8 cellular contexts compared by ENCODE assay signal in the genomic region with DNA sequence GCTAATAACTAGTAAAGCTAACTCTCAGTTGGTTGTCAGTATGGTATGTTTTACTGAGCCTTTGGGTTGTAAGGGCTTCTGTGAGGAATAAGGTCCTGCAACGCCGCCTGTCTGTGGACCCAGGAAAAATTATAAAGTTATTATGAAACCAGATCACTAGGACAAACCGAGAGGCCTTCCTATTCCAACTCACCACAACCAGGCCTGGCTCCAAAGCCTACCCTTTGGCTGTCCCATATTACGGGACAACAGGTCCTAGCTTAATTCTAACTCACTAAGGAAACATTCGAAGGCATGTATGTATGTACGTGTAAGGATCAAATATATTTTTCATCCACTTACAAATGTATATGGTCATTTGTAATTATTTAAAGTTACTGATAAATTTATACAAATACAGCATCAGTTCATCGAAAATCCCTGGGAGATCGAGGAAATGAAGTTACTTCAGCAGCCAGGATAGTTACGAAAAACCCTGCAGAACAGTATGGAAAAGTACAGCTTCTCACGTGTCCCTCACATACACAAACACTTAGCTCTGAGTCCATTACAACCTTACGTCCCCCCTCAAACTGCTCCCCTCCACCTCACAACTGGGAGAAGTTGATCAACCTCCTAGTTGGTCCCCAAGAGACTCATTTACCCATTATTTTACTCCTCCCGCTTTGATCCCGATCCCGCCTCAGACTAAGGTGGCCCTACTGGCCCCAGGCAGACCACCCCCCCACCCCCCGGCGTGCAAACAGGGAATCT. TPM values are rescaled to one million over a fixed set of nuclear protein-coding genes. Genes with fewer than 3 reads are reported as not detected.
DNase-seq lines count a peak whose midpoint lies in the region; ATAC-seq and TF ChIP-seq lines count a peak whose summit lies in the region.

No MANE protein-coding gene starts in this region.

- in situ Hi-C loops in GM13977 (cut with MboI; ENCODE audit: low pct_unique_long_range_greater_than_20kb, low sequenced_read_pairs, unreplicated experiment) = loop anchor here (25.0 kb wide), 1 partner anchor 195 kb away; the partner anchor contains the start of gene COX18

- DNase-seq in GM13977 (ENCODE audit: low spot score) = peak; percentile 62
- peak; percentile 69 for DNase-seq in NCI-H748 (lab: John Stamatoyannopoulos, UW; ENCODE audit: unreplicated experiment)
- DNase-seq in activated CD4-positive, alpha-beta memory T cell treated with anti-CD3 and anti-CD28 coated beads for 36 hours = peak; percentile 76
- DNase-seq in effector CD4-positive, alpha-beta T cell = peak; percentile 53
- peak; percentile 86 to 90 for DNase-seq in lung microvascular endothelial cell (ENCODE audit: low read depth in 2 of 2)
- DNase-seq in stimulated activated CD4-positive, alpha-beta T cell treated with anti-CD3 and anti-CD28 coated beads, TNF-alpha, amount 100 ng/mL, for 24 hours (ENCODE audit: low read depth in 3 of 3) = peak in 2 of 3 experiments; percentile 18 to 43

- POLR2A ChIA-PET in activated CD4-positive, alpha-beta memory T cell treated with anti-CD3 and anti-CD28 coated beads for 36 hours (lab: Charles Lee) = interaction anchor here (0.9 to 4.9 kb wide), 5 partner anchors 18 to 190 kb away, joined by 3 to 39 read pairs (median 5); partner anchors contain the start of gene COX18

- no peaks in the 10 kb centered on the region for H3K27me3 Mint-ChIP-seq in activated CD4-positive, alpha-beta memory T cell treated with anti-CD3 and anti-CD28 coated beads for 36 hours

- H3K4me3 Mint-ChIP-seq in activated CD4-positive, alpha-beta memory T cell treated with anti-CD3 and anti-CD28 coated beads for 36 hours = peak overlapping the region; percentile 98

- CTCF ChIA-PET in activated CD4-positive, alpha-beta memory T cell treated with anti-CD3 and anti-CD28 coated beads for 36 hours (lab: Charles Lee) = interaction anchor here (0.7 to 3.8 kb wide), 31 partner anchors 8 to 396 kb away, joined by 3 to 22 read pairs (median 5); partner anchors contain the start of gene COX18

- TF ChIP-seq CTCF in GM13977 (IDR thresholded peaks at IDR 0.05; ENCODE audit: extremely low read depth, insufficient read depth, missing control alignments) = peak; percentile 70

- peak overlapping the region; percentile 98 for H3K27ac Mint-ChIP-seq in activated CD4-positive, alpha-beta memory T cell treated with anti-CD3 and anti-CD28 coated beads for 36 hours

- ATAC-seq in HG03460 (IDR thresholded peaks at IDR 0.05; ENCODE audit: unreplicated experiment) (peak; percentile 24), GM19023 (IDR thresholded peaks at IDR 0.05; ENCODE audit: unreplicated experiment) (no peak)

- no peaks in the 10 kb centered on the region for H3K9me3 Mint-ChIP-seq in activated CD4-positive, alpha-beta memory T cell treated with anti-CD3 and anti-CD28 coated beads for 36 hours

- intact Hi-C loops in activated CD4-positive, alpha-beta memory T cell treated with anti-CD3 and anti-CD28 coated beads for 36 hours (cut with micrococcal nuclease) = loop anchor here (1.0 to 5.0 kb wide), 8 partner anchors 11 to 555 kb away; no protein-coding TSS in a partner anchor

- H3K4me1 Mint-ChIP-seq in activated CD4-positive, alpha-beta memory T cell treated with anti-CD3 and anti-CD28 coated beads for 36 hours (ENCODE audit: low read depth) = peaks cover 55% of the 10 kb centered on the region

- H3K36me3 Mint-ChIP-seq in activated CD4-positive, alpha-beta memory T cell treated with anti-CD3 and anti-CD28 coated beads for 36 hours = peaks cover 24% of the 10 kb centered on the region

RNA-seq across cellular contexts. Expression of gene ANKRD17, which starts 1.2 kb away (rescaled TPM):
- total RNA-seq in activated CD4-positive, alpha-beta memory T cell treated with anti-CD3 and anti-CD28 coated beads for 36 hours = 10 to 100 TPM; 43.2 to 44.7 TPM
- total RNA-seq in lung microvascular endothelial cell = 36.2 and 42.7 TPM in 2 replicates

Comparison
In these comparisons a context has a peak if more than half of its experiments do, and no peak if none do; other contexts are left out.
1. DNase-seq: peak in every context shown above with its lines; median percentile 88 in lung microvascular endothelial cell; 76 in activated CD4-positive, alpha-beta memory T cell treated with anti-CD3 and anti-CD28 coated beads for 36 hours; 69 in NCI-H748; 62 in GM13977; 53 in effector CD4-positive, alpha-beta T cell; 30 in stimulated activated CD4-positive, alpha-beta T cell treated with anti-CD3 and anti-CD28 coated beads, TNF-alpha, amount 100 ng/mL, for 24 hours.